ENCODE assay signal across 27 cellular contexts in genomic region chr9:16004613-16005012, GRCh38.
"Had no signal": no experiment of that assay in that cellular context is flagged by ENCODE, and none has a peak within 500 bp of the region (broad histone marks: within the 10 kb centered on the region; RNA-seq: fewer than 3 reads in every experiment).

No MANE protein-coding gene starts in this region.

- H3K36me3 ChIP-seq: MG63 had no signal

- H3K9ac ChIP-seq: KMS-11 had no signal

- H3K4me3 ChIP-seq: MG63 had no signal

- H3K27ac ChIP-seq: KMS-11 had no signal

- H3K4me2 ChIP-seq: KMS-11 had no signal

- DNase-seq: Karpas-422, Kasumi-1, MG63, MM.1S, MV-4-11, NCI-H1048, NCI-H1092, NCI-H1105, NCI-H1105 treated with DMSO at 0.1 percent for 48 hours, NCI-H1417 treated with DMSO at 0.1 percent for 48 hours, NCI-H1436, NCI-H1694, NCI-H1694 treated with DMSO at 0.1 percent for 48 hours, NCI-H187 treated with DMSO at 0.1 percent for 48 hours, NCI-H2029, NCI-H2029 treated with DMSO at 0.1 percent for 48 hours, NCI-H2081 treated with DMSO at 0.1 percent for 48 hours, NCI-H2171, NCI-H2171 treated with DMSO at 0.1 percent for 48 hours, NCI-H2227 treated with DMSO at 0.1 percent for 48 hours, NCI-H226, NCI-H345, NCI-H446, NCI-H510A, NCI-H510A treated with DMSO at 0.1 percent for 48 hours, NCI-H524 had no signal

- H3K27me3 ChIP-seq: MG63 had no signal
